In the genomic region with DNA sequence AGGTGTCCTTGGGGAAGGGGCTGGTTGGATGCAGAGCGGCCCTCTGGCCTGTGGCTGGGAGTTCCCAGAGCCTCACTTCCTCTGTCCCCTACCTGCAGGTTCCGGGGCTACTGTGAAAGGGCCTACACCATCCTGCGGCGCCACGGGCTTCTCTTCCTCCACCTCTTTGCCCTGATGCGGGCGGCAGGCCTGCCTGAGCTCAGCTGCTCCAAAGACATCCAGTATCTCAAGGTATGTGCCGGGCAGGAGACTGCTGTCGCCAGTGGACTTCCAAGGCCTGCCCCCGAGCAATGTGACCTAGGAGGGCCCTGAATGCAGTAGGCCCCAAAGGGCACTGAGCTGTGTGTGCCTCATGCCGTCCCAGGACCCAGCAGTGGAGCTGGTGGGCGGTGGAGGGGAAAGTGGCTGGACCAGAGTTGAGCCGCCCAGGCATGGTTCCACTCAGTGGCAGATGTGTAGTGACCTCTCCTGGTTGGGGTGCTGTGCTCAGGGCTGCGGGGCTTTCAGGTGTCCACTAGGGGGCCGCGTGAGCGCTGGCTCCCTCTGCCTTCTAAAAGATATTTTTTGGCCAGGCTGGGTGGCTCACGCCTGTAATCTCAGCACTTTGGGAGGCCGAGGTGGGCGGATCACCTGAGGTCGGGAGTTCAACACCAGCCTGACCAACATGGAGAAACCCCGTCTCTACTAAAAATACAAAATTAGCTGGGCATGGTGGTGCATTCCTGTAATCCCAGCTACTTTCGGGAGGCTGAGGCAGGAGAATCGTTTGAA, we compare ENCODE assay signal across 8 cellular contexts.
A peak's percentile ranks its signal among the peaks of the same experiment; 100 is the strongest.
DNase-seq lines count a peak whose midpoint lies in the region; ATAC-seq and TF ChIP-seq lines count a peak whose summit lies in the region.

No MANE protein-coding gene starts in this region.

- no peak overlapping the region for H3K27ac ChIP-seq in gastrocnemius medialis

- no peaks in the 10 kb centered on the region for H3K4me1 ChIP-seq in gastrocnemius medialis

- peak in 1 of 2 donors; percentile 61 for ATAC-seq in gastrocnemius medialis
- ATAC-seq in HG03095 (IDR thresholded peaks at IDR 0.05; ENCODE audit: unreplicated experiment): no peak

- no peak overlapping the region for H3K4me3 ChIP-seq in gastrocnemius medialis

- intact Hi-C loops in gastrocnemius medialis (cut with DNase I; ENCODE audit: low total_unique reads): loop anchor here (5.0 kb wide), 1 partner anchor 142 kb away; no protein-coding TSS in a partner anchor

- TF ChIP-seq CTCF in gastrocnemius medialis (IDR thresholded peaks at IDR 0.05 in 4 of 5, conservative IDR thresholded peaks at IDR 0.05 in 1 of 5): peak; percentile 45 to 77 (median 62)

- DNase-seq in DMS153 treated with DMSO at 0.1 percent for 48 hours (lab: John Stamatoyannopoulos, UW; ENCODE audit: unreplicated experiment): peak; percentile 5
- DNase-seq in DMS153 (lab: John Stamatoyannopoulos, UW): no peak
- peak in 56 of 76 experiments; percentile 2 to 67 (median 38) for DNase-seq in HUDEP-2 (lab: John Stamatoyannopoulos, UW; ENCODE audit: unreplicated experiment in 76 of 76)
- peak; percentile 66 for DNase-seq in SK-MEL-5 (ENCODE audit: low read depth, low spot score)
- DNase-seq in activated gamma-delta T cell treated with anti-CD3 and anti-CD28 coated beads, Interleukin-2, amount 50 U/mL, for 16 hours (ENCODE audit: low read depth): peak; percentile 56
- DNase-seq in glomerular visceral epithelial cell (ENCODE audit: extremely low spot score): peak; percentile 66
- no peak for DNase-seq in gastrocnemius medialis

- H3K27me3 ChIP-seq in gastrocnemius medialis: no peaks in the 10 kb centered on the region

- peaks cover under 1 to 19% of the 10 kb centered on the region in 2 donors for H3K36me3 ChIP-seq in gastrocnemius medialis

- no peak for TF ChIP-seq POLR2A in gastrocnemius medialis (IDR thresholded peaks at IDR 0.05)

- H3K9me3 ChIP-seq in gastrocnemius medialis: no peaks in the 10 kb centered on the region

- in situ Hi-C loops in SK-MEL-5 (cut with HindIII; ENCODE audit: low pct_unique_long_range_greater_than_20kb, low sequenced_read_pairs) (no loop called here), gastrocnemius medialis (cut with MboI; ENCODE audit: low sequenced_read_pairs in 4 of 4) (no loop called here)

Comparison
In these comparisons a context has a peak if more than half of its experiments do, and no peak if none do; other contexts are left out.
1. DNase-seq: peak in DMS153 treated with DMSO at 0.1 percent for 48 hours (single experiment), HUDEP-2 (56 of 76), SK-MEL-5 (single experiment), activated gamma-delta T cell treated with anti-CD3 and anti-CD28 coated beads, Interleukin-2, amount 50 U/mL, for 16 hours (single experiment) and glomerular visceral epithelial cell (single experiment); none in DMS153 (single experiment) and gastrocnemius medialis (0 of 2).